ENCODE assay signal across 25 cellular contexts in the genomic region with DNA sequence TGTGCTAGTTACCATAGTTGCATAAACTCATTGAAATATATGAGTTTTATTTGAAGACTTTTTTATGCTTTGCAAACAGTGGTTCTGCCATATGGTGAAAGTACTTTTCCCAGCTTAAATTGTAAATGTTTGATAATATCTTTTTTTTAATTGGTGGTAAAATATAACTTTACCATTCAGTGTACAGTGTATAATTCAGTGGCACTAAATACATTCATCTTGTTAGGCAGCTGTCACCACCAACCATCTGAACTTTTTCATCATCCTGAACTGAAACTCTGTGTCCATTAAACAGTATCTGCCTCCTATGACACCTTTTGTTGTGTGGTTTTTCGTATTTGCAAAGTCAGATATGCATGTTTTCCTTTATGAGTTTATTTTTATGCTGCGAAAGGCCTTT.
"Had no signal": no experiment of that assay in that cellular context is flagged by ENCODE, and none has a peak within 500 bp of the region (broad histone marks: within the 10 kb centered on the region; RNA-seq: fewer than 3 reads in every experiment).

No MANE protein-coding gene starts in this region.

- H3K4me3 ChIP-seq: adrenal gland, breast epithelium, K562 had no signal

- ATAC-seq: K562, PC-3, WTC11 had no signal

- H3K4me1 Mint-ChIP-seq: WTC11 had no signal

- H3K27ac Mint-ChIP-seq: activated naive CD8-positive, alpha-beta T cell treated with anti-CD3 and anti-CD28 coated beads, Interleukin-2, amount 10 ng/mL, durations not matched to agents 7 days and 5 days; activated T-helper 2 cell treated with anti-CD3 and anti-CD28 coated beads, Interferon-gamma antibody, Interleukin-2, Interleukin-4, amounts not matched to agents 10 μg/mL and 5 μg/mL and 100 μg/mL, durations not matched to agents 14 hours and 24 hours and 36 hours; T-helper 1 cell treated with Interleukin-12 subunit alpha and Interleukin-12 subunit beta and Interleukin-4 antibody, amounts not matched to agents 30 μg/mL and 1 μg/mL, for 36 hours; WTC11 had no signal

- H3K27me3 Mint-ChIP-seq: activated naive CD8-positive, alpha-beta T cell treated with anti-CD3 and anti-CD28 coated beads, Interleukin-2, amount 10 ng/mL, durations not matched to agents 7 days and 5 days had no signal

- H3K27ac ChIP-seq: adrenal gland, breast epithelium had no signal

- H3K4me3 Mint-ChIP-seq: activated naive CD8-positive, alpha-beta T cell treated with anti-CD3 and anti-CD28 coated beads, Interleukin-2, amount 10 ng/mL, durations not matched to agents 7 days and 5 days; T-helper 1 cell treated with Interleukin-12 subunit alpha and Interleukin-12 subunit beta and Interleukin-4 antibody, amounts not matched to agents 30 μg/mL and 1 μg/mL, for 36 hours; WTC11 had no signal

- H3K9me3 ChIP-seq: adrenal gland, breast epithelium had no signal

- H3K9me3 Mint-ChIP-seq: activated T-helper 2 cell treated with anti-CD3 and anti-CD28 coated beads, Interferon-gamma antibody, Interleukin-2, Interleukin-4, amounts not matched to agents 10 μg/mL and 5 μg/mL and 100 μg/mL, durations not matched to agents 14 hours and 24 hours and 36 hours; T-helper 1 cell treated with Interleukin-12 subunit alpha and Interleukin-12 subunit beta and Interleukin-4 antibody, amounts not matched to agents 30 μg/mL and 1 μg/mL, for 36 hours; WTC11 had no signal

- DNase-seq: activated CD4-positive, alpha-beta T cell treated with anti-CD3 and anti-CD28 coated beads for 48 hours; activated CD4-positive, alpha-beta T cell treated with anti-CD3 and anti-CD28 coated beads, Interleukin-2, amount 50 U/mL, for 4 hours; activated CD4-positive, CD25-positive, alpha-beta regulatory T cell treated with anti-CD3 and anti-CD28 coated beads, Interleukin-2, amount 50 U/mL, for 72 hours; activated CD8-positive, alpha-beta memory T cell treated with anti-CD3 and anti-CD28 coated beads, Interleukin-2, amount 50 U/mL, for 4 hours; activated gamma-delta T cell treated with Interleukin-2 at 50 U/mL for 16 hours; activated naive CD8-positive, alpha-beta T cell treated with anti-CD3 and anti-CD28 coated beads, Interleukin-2, amount 10 ng/mL, durations not matched to agents 7 days and 5 days; activated T-cell treated with anti-CD3 and anti-CD28 coated beads, Interleukin-2, amount 50 U/mL, for 1 hour; adrenal gland; anterior cingulate cortex; central memory CD4-positive, alpha-beta T cell; Kasumi-1; NCI-H1105 treated with DMSO at 0.1 percent for 48 hours; NCI-H1436 treated with DMSO at 0.1 percent for 48 hours; NCI-H187; NCI-H2081; NCI-H446; NCI-H524; PC-3; SHP77 treated with DMSO at 0.1 percent for 48 hours; T-helper 9 cell had no signal

- H3K4me1 ChIP-seq: breast epithelium had no signal

- H3K27me3 ChIP-seq: adrenal gland, breast epithelium had no signal
